Comparison of ENCODE assay signal across 1 cellular context in the genomic region with DNA sequence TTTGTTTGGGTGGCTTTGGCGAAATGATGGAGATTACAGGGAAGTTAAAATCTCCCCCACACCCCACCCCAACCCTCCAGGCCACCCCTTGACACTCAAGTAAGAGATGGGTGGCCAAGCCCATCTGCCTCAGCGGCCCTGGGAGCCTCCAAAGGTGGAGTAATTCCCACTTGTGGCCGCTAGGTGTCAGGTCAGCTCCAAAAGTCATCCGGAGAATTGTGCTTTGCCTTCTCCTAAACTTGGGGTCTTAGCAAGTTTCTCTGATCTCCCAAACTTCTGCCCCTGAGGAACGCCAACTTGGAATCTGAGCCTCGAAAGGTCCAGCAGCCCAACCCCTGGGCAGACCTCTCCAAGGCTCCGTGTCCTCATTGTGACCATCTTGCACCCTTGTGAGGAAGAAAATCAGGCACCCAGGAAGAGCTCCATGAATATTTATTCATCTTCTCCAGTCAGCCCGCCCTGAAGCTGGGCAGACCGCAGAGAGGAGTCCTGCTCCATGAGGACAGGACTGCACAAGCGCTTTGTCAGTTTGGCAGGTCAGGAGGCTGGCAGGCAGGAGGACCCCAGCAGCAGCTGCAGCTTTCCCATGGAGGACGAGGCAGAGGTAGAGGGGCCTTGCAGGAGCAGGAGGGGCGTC.
A peak's percentile ranks its signal among the peaks of the same experiment; 100 is the strongest.
TF ChIP-seq lines count a peak whose summit lies in the region.

No MANE protein-coding gene starts in this region.

TF ChIP-seq in HepG2, 621 proteins besides CTCF, POLR2A, EP300 and RAD21 (continued from another document):
- TF ChIP-seq ZNF501 (CRISPR knock-in tag; IDR thresholded peaks at IDR 0.05) (0 out of 2 replicates have a peak, but pooled peaks have one; percentile 29), STAG1 (CRISPR knock-in tag; IDR thresholded peaks at IDR 0.05) (peak; percentile 89), ZNF761 (CRISPR knock-in tag; conservative IDR thresholded peaks at IDR 0.05) (no peak)
TF ChIP-seq in HepG2: peak in this region for 3.
